ENCODE assay signal across 9 cellular contexts in the genomic region with DNA sequence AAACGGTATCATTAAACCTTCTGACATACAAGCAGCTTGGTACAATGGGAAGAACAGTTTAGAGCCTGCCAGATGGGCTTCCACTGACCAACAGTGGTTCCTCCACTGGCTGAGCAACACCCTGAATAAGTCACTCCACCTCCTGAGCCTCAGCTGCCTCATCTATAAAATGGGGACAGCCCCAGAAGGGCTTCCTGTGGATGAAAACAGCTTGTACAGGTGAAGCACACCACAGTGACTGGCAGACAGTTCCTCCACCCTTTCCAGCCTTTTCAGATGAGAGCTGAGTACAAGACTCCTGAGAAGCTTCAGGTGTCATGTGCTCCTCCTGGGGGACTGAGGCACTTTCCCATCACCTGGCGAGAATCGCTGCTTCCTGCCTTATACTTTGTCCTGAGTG. TPM values are rescaled to one million over a fixed set of nuclear protein-coding genes. Genes with fewer than 3 reads are reported as not detected.
DNase-seq lines count a peak whose midpoint lies in the region; ATAC-seq and TF ChIP-seq lines count a peak whose summit lies in the region.
"Had no signal": no experiment of that assay in that cellular context is flagged by ENCODE, and none has a peak within 500 bp of the region (broad histone marks: within the 10 kb centered on the region; RNA-seq: fewer than 3 reads in every experiment).

No MANE protein-coding gene starts in this region.

- no peaks in the 10 kb centered on the region for H3K27me3 Mint-ChIP-seq in activated CD4-positive, alpha-beta T cell treated with anti-CD3 and anti-CD28 coated beads, Interleukin-2, amount 10 ng/mL, durations not matched to agents 24 days and 14 days

- peak overlapping the region; percentile 97 for H3K4me3 Mint-ChIP-seq in activated CD4-positive, alpha-beta T cell treated with anti-CD3 and anti-CD28 coated beads, Interleukin-2, amount 10 ng/mL, durations not matched to agents 24 days and 14 days

- H3K27ac Mint-ChIP-seq in activated CD4-positive, alpha-beta T cell treated with anti-CD3 and anti-CD28 coated beads, Interleukin-2, amount 10 ng/mL, durations not matched to agents 24 days and 14 days = peak overlapping the region; percentile 95

- H3K4me1 ChIP-seq in stomach = peaks cover 66 to 87% (median 82%) of the 10 kb centered on the region in 4 donors

- no peak for ATAC-seq in HG02938 (IDR thresholded peaks at IDR 0.05; ENCODE audit: unreplicated experiment)
- ATAC-seq in GM21737 (IDR thresholded peaks at IDR 0.05; ENCODE audit: unreplicated experiment) = no peak

- peaks cover 68% of the 10 kb centered on the region for H3K4me1 Mint-ChIP-seq in activated CD4-positive, alpha-beta T cell treated with anti-CD3 and anti-CD28 coated beads, Interleukin-2, amount 10 ng/mL, durations not matched to agents 24 days and 14 days

- H3K4me3 ChIP-seq in iPS-18c (ENCODE audit: insufficient read depth, low read depth, low read length) = peak overlapping the region; percentile 95; the same call in 1 of the 2 replicates
- H3K4me3 ChIP-seq in stomach = peak overlapping the region; percentile 75 to 99 (median 92)

- TF ChIP-seq CTCF in stomach (IDR thresholded peaks at IDR 0.05) = no peak

- DNase-seq in activated CD4-positive, alpha-beta T cell treated with anti-CD3 and anti-CD28 coated beads, Interleukin-2, amount 10 ng/mL, durations not matched to agents 24 days and 14 days = peak; percentile 82
- DNase-seq in activated CD4-positive, alpha-beta T cell treated with anti-CD3 and anti-CD28 coated beads, Interleukin-2, amount 50 U/mL, for 4 hours = no peak
- peak; percentile 51 to 55 for DNase-seq in activated T-cell treated with anti-CD3 and anti-CD28 coated beads, Interleukin-2, amount 50 U/mL, for 48 hours
- DNase-seq in stomach (no peak), cerebellum (ENCODE audit: low spot score) (no peak)
- DNase-seq: AML-193 had no signal

- H3K36me3 ChIP-seq in stomach = peaks cover 0 to 21% (median 6%) of the 10 kb centered on the region in 4 donors

- intact Hi-C loops in activated CD4-positive, alpha-beta T cell treated with anti-CD3 and anti-CD28 coated beads, Interleukin-2, amount 10 ng/mL, durations not matched to agents 24 days and 14 days (cut with micrococcal nuclease) = no loop called here
- intact Hi-C loops in stomach (cut with DNase I; ENCODE audit: low total_unique reads) = loop anchor here (5.0 kb wide), 1 partner anchor 164 kb away; no protein-coding TSS in a partner anchor

- no peaks in the 10 kb centered on the region for H3K27me3 ChIP-seq in stomach

- H3K27ac ChIP-seq in stomach = peak overlapping the region in 4 of 5 donors; percentile 99 to 100 (median 100)

- no peak for TF ChIP-seq EP300 in stomach (IDR thresholded peaks at IDR 0.05)

- H3K9me3 ChIP-seq in iPS-18c (ENCODE audit: control insufficient read depth, insufficient read depth, low read length) = no peaks in the 10 kb centered on the region
- no peaks in the 10 kb centered on the region for H3K9me3 ChIP-seq in stomach

- WGBS in stomach, 5 donors = 52 to 62% (median 59%) methylated on average over 3 of the region's 3 CpGs

- H3K9me3 Mint-ChIP-seq in activated CD4-positive, alpha-beta T cell treated with anti-CD3 and anti-CD28 coated beads, Interleukin-2, amount 10 ng/mL, durations not matched to agents 24 days and 14 days = no peaks in the 10 kb centered on the region

- TF ChIP-seq POLR2A in stomach (IDR thresholded peaks at IDR 0.05) = no peak

- peaks cover 25% of the 10 kb centered on the region for H3K36me3 Mint-ChIP-seq in activated CD4-positive, alpha-beta T cell treated with anti-CD3 and anti-CD28 coated beads, Interleukin-2, amount 10 ng/mL, durations not matched to agents 24 days and 14 days (ENCODE audit: low read depth)

RNA-seq across cellular contexts. Expression of gene CAPZB, which starts 2.1 kb away (rescaled TPM):
- total RNA-seq in activated CD4-positive, alpha-beta T cell treated with anti-CD3 and anti-CD28 coated beads, Interleukin-2, amount 10 ng/mL, durations not matched to agents 24 days and 14 days = 291 and 297 TPM in 2 replicates
- total RNA-seq in stomach (100 to 1,000 TPM in 3 of 5 donors, 10 to 100 TPM in 2; 84.9 to 246 (median 112) TPM), cerebellum (45.8 TPM)
- 100 to 1,000 TPM; 188 to 345 (median 256) TPM for polyA plus RNA-seq in stomach

Comparison
In these comparisons a context has a peak if more than half of its experiments do, and no peak if none do; other contexts are left out.
1. DNase-seq: peak in activated CD4-positive, alpha-beta T cell treated with anti-CD3 and anti-CD28 coated beads, Interleukin-2, amount 10 ng/mL, durations not matched to agents 24 days and 14 days (single experiment) and activated T-cell treated with anti-CD3 and anti-CD28 coated beads, Interleukin-2, amount 50 U/mL, for 48 hours (2 of 2); none in activated CD4-positive, alpha-beta T cell treated with anti-CD3 and anti-CD28 coated beads, Interleukin-2, amount 50 U/mL, for 4 hours (0 of 2), stomach (single experiment) and cerebellum (single experiment).